Comparison of ENCODE assay signal across 8 cellular contexts in the genomic region with DNA sequence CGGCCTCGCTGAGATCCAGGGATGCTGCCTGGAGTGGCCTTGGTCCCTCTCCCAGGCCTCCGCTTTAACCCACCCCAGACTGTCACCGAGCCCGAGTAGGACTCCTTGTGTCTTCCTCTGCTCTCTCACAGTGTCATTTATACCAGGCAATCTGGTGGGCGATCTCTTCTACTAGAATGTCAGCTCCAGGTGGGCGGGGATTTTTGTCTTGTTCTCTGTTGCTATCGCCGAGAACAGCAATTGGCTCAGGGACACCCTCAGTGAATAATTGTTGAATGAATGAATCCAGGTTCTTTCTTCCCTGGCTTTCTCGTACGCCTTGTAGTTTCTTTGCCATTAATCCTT. TPM values are rescaled to one million over a fixed set of nuclear protein-coding genes. Genes with fewer than 3 reads are reported as not detected.
DNase-seq lines count a peak whose midpoint lies in the region; ATAC-seq and TF ChIP-seq lines count a peak whose summit lies in the region.

No MANE protein-coding gene starts in this region.

- H4K20me1 ChIP-seq in SU-DHL-6 (ENCODE audit: low read depth, low read length) (no peaks in the 10 kb centered on the region), neural cell (ENCODE audit: insufficient read depth) (no peaks in the 10 kb centered on the region)

- no peak for TF ChIP-seq EP300 in neural cell (conservative IDR thresholded peaks at IDR 0.05; ENCODE audit: poor library complexity, severe bottlenecking)

- no peak for TF ChIP-seq RAD21 in neural cell (conservative IDR thresholded peaks at IDR 0.05)

- H3K4me2 ChIP-seq in SU-DHL-6 (ENCODE audit: low read depth, low read length, poor library complexity, severe bottlenecking) (peak overlapping the region; percentile 91), neural cell (ENCODE audit: low read length) (peak overlapping the region; percentile 57)

- peak overlapping the region; percentile 68 for H2AFZ ChIP-seq in SU-DHL-6 (ENCODE audit: low read depth, low read length, severe bottlenecking)
- peak overlapping the region; percentile 66 for H2AFZ ChIP-seq in neural cell (ENCODE audit: low read depth, low read length)

- H3K27me3 Mint-ChIP-seq in type B pancreatic cell: no peaks in the 10 kb centered on the region

- no peaks in the 10 kb centered on the region for H3K9me3 Mint-ChIP-seq in type B pancreatic cell

- H3K27ac ChIP-seq in SU-DHL-6 (ENCODE audit: low read depth, low read length) (peak overlapping the region; percentile 64), neural cell (ENCODE audit: low read length) (peak overlapping the region; percentile 94)

- H3K79me2 ChIP-seq in SU-DHL-6 (ENCODE audit: insufficient read depth, low read length) (peaks cover 45% of the 10 kb centered on the region), neural cell (replicated peaks; ENCODE audit: insufficient read depth, low read length) (peaks cover 46% of the 10 kb centered on the region)

- peaks cover 16% of the 10 kb centered on the region for H3K4me1 ChIP-seq in endocrine pancreas (ENCODE audit: control insufficient read depth, insufficient read depth, low read length)

- peaks cover 15% of the 10 kb centered on the region for H3K36me3 Mint-ChIP-seq in type B pancreatic cell

- H3K9me2 ChIP-seq in SU-DHL-6 (replicated peaks; ENCODE audit: insufficient read depth, low read length) (no peaks in the 10 kb centered on the region), neural cell (ENCODE audit: insufficient read depth, low read length) (no peaks in the 10 kb centered on the region)

- TF ChIP-seq CTCF in SU-DHL-6 (IDR thresholded peaks at IDR 0.05; ENCODE audit: insufficient read depth, low read length, poor library complexity, severe bottlenecking) (no peak), neural cell (IDR thresholded peaks at IDR 0.05; ENCODE audit: poor library complexity, severe bottlenecking) (no peak), type B pancreatic cell (conservative IDR thresholded peaks at IDR 0.05) (no peak)

- peak; percentile 0 for ATAC-seq in GM21723 (IDR thresholded peaks at IDR 0.05; ENCODE audit: unreplicated experiment)

- peak overlapping the region; percentile 97 for H3K4me3 Mint-ChIP-seq in type B pancreatic cell

- H3K9me3 ChIP-seq in SU-DHL-6 (ENCODE audit: insufficient read depth, low read length) (no peaks in the 10 kb centered on the region), endocrine pancreas (ENCODE audit: control insufficient read depth, low read length) (no peaks in the 10 kb centered on the region), neural cell (ENCODE audit: low read length) (no peaks in the 10 kb centered on the region)

- no peaks in the 10 kb centered on the region for H3F3A ChIP-seq in SU-DHL-6 (ENCODE audit: insufficient read depth)
- no peaks in the 10 kb centered on the region for H3F3A ChIP-seq in neural cell (ENCODE audit: insufficient read depth, low read length, poor library complexity, severe bottlenecking)

- H3K27ac Mint-ChIP-seq in type B pancreatic cell: peak overlapping the region; percentile 98

- H3K27me3 ChIP-seq in SU-DHL-6 (ENCODE audit: low read length) (no peaks in the 10 kb centered on the region), endocrine pancreas (ENCODE audit: control insufficient read depth, insufficient read depth, low read length) (no peaks in the 10 kb centered on the region), neural cell (ENCODE audit: insufficient read depth, low read depth, low read length) (no peaks in the 10 kb centered on the region)

- H3K4me3 ChIP-seq in SU-DHL-6 (ENCODE audit: insufficient read depth, low read length, poor library complexity, severe bottlenecking) (peak overlapping the region; percentile 81), endocrine pancreas (ENCODE audit: control insufficient read depth, insufficient read depth, low read length) (peak overlapping the region; percentile 89), neural cell (ENCODE audit: low read length) (peak overlapping the region; percentile 80)

- H3K4me1 Mint-ChIP-seq in type B pancreatic cell (ENCODE audit: unreplicated experiment): peaks cover 22% of the 10 kb centered on the region

- H3K9ac ChIP-seq in SU-DHL-6 (ENCODE audit: low read length) (peak overlapping the region; percentile 71), endocrine pancreas (ENCODE audit: control insufficient read depth, insufficient read depth, low read length) (peak overlapping the region; percentile 93), neural cell (ENCODE audit: low read length) (peak overlapping the region; percentile 96)

- H3K36me3 ChIP-seq in SU-DHL-6 (ENCODE audit: low read length): no peaks in the 10 kb centered on the region; the same call in 1 of the 2 replicates
- H3K36me3 ChIP-seq in endocrine pancreas (ENCODE audit: control insufficient read depth, insufficient read depth, low read length): peaks cover 10% of the 10 kb centered on the region
- no peaks in the 10 kb centered on the region for H3K36me3 ChIP-seq in neural cell (ENCODE audit: insufficient read depth, low read length)

- DNase-seq in type B pancreatic cell (ENCODE audit: extremely low spot score, unreplicated experiment) (no peak), RPMI8226 (no peak), dermis blood vessel endothelial cell (no peak), COLO668 (lab: John Stamatoyannopoulos, UW; ENCODE audit: unreplicated experiment) (no peak)

TF ChIP-seq in neural cell, 6 proteins besides CTCF, POLR2A, EP300 and RAD21:
- no peak for TF ChIP-seq EZH2 (IDR thresholded peaks at IDR 0.05; ENCODE audit: borderline replicate concordance, insufficient read depth, low read length, poor library complexity, severe bottlenecking)
- TF ChIP-seq POLR2AphosphoS5 (IDR thresholded peaks at IDR 0.05): no peak
- TF ChIP-seq TAF1 (IDR thresholded peaks at IDR 0.05; ENCODE audit: low read depth): no peak
- no peak for TF ChIP-seq SMC3 (conservative IDR thresholded peaks at IDR 0.05; ENCODE audit: poor library complexity)
- no peak for TF ChIP-seq MXI1 (conservative IDR thresholded peaks at IDR 0.05; ENCODE audit: poor library complexity, severe bottlenecking)
- TF ChIP-seq, protein P1, sequence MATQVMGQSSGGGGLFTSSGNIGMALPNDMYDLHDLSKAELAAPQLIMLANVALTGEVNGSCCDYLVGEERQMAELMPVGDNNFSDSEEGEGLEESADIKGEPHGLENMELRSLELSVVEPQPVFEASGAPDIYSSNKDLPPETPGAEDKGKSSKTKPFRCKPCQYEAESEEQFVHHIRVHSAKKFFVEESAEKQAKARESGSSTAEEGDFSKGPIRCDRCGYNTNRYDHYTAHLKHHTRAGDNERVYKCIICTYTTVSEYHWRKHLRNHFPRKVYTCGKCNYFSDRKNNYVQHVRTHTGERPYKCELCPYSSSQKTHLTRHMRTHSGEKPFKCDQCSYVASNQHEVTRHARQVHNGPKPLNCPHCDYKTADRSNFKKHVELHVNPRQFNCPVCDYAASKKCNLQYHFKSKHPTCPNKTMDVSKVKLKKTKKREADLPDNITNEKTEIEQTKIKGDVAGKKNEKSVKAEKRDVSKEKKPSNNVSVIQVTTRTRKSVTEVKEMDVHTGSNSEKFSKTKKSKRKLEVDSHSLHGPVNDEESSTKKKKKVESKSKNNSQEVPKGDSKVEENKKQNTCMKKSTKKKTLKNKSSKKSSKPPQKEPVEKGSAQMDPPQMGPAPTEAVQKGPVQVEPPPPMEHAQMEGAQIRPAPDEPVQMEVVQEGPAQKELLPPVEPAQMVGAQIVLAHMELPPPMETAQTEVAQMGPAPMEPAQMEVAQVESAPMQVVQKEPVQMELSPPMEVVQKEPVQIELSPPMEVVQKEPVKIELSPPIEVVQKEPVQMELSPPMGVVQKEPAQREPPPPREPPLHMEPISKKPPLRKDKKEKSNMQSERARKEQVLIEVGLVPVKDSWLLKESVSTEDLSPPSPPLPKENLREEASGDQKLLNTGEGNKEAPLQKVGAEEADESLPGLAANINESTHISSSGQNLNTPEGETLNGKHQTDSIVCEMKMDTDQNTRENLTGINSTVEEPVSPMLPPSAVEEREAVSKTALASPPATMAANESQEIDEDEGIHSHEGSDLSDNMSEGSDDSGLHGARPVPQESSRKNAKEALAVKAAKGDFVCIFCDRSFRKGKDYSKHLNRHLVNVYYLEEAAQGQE (IDR thresholded peaks at IDR 0.05; ENCODE audit: borderline replicate concordance): no peak

RNA-seq across cellular contexts. Expression of a gene that starts 0.6 kb away (rescaled TPM):
- 48.0 and 55.6 TPM in 2 replicates for polyA plus RNA-seq in neural cell
- 61.6 and 70.4 TPM in 2 replicates for polyA minus RNA-seq in neural cell
- 62.7 and 75.6 TPM in 2 replicates for total RNA-seq in type B pancreatic cell (ENCODE audit: low replicate concordance)
- 97.9 and 117 TPM in 2 replicates for total RNA-seq in dermis blood vessel endothelial cell

RNA-seq across cellular contexts. Expression of a gene that starts 0.8 kb away (rescaled TPM):
- polyA plus RNA-seq in neural cell: 26.2 and 26.7 TPM in 2 replicates
- polyA minus RNA-seq in neural cell: 21.5 and 22.2 TPM in 2 replicates
- 12.2 and 17.8 TPM in 2 replicates for total RNA-seq in type B pancreatic cell (ENCODE audit: low replicate concordance)
- total RNA-seq in dermis blood vessel endothelial cell: 10.6 and 14.5 TPM in 2 replicates

RNA-seq across cellular contexts. Expression of a gene that starts 31.2 kb away (rescaled TPM):
- polyA plus RNA-seq in neural cell: 0.31 TPM in 1 of 2 replicates, not detected in the other
- polyA minus RNA-seq in neural cell: not detected in 2 replicates
- total RNA-seq in type B pancreatic cell (ENCODE audit: low replicate concordance) (not detected in 2 replicates), dermis blood vessel endothelial cell (not detected in 2 replicates)

RNA-seq across cellular contexts. Expression of a gene that starts 39.9 kb away (rescaled TPM):
- not detected in 2 replicates for polyA plus RNA-seq in neural cell
- polyA minus RNA-seq in neural cell: not detected in 2 replicates
- total RNA-seq in type B pancreatic cell (ENCODE audit: low replicate concordance): not detected in 2 replicates
- 0.05 TPM in 1 of 2 replicates, not detected in the other for total RNA-seq in dermis blood vessel endothelial cell
